30 cellular contexts compared by ENCODE assay signal in the genomic region with DNA sequence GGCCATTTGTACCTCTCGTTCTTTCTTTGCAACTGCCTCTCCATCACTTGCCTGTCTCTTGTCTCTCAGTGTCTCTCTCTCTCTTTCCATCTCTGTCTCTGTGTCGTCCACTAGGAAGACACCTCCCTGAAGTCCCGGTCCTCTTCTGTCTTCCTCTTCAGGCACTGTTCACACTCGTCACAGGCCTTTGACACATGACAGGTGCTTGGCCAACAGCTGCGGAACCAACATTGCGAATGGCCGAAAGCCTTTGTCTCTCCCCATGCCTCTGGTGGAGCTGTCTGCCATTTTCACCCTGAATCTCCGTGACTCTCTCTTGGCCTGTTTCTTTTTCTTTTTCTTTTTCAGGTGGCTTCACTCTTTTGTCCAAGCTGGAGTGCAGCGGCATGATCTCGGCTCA. TPM values are rescaled to one million over a fixed set of nuclear protein-coding genes. Genes with fewer than 3 reads are reported as not detected.
"Had no signal": no experiment of that assay in that cellular context is flagged by ENCODE, and none has a peak within 500 bp of the region (broad histone marks: within the 10 kb centered on the region; RNA-seq: fewer than 3 reads in every experiment).

No MANE protein-coding gene starts in this region.

- DNase-seq: activated CD4-positive, alpha-beta memory T cell treated with anti-CD3 and anti-CD28 coated beads, Interleukin-2, amount 10 ng/mL, durations not matched to agents 7 days and 5 days; activated CD4-positive, alpha-beta T cell treated with anti-CD3 and anti-CD28 coated beads for 1 hour; activated CD4-positive, alpha-beta T cell treated with anti-CD3 and anti-CD28 coated beads for 4 hours; activated CD4-positive, alpha-beta T cell treated with anti-CD3 and anti-CD28 coated beads, Interleukin-2, amount 10 ng/mL, durations not matched to agents 7 days and 5 days; activated CD4-positive, alpha-beta T cell treated with anti-CD3 and anti-CD28 coated beads, Interleukin-2, amount 50 U/mL, for 4 hours; activated CD8-positive, alpha-beta memory T cell treated with anti-CD3 and anti-CD28 coated beads, Interleukin-2, amount 50 U/mL, for 48 hours; activated gamma-delta T cell; activated naive CD4-positive, alpha-beta T cell; activated naive CD4-positive, alpha-beta T cell treated with anti-CD3 and anti-CD28 coated beads, Interleukin-2, amount 10 ng/mL, durations not matched to agents 7 days and 5 days; activated naive CD8-positive, alpha-beta T cell treated with anti-CD3 and anti-CD28 coated beads, Interleukin-2, amount 10 ng/mL, durations not matched to agents 7 days and 5 days; activated T-cell treated with anti-CD3 and anti-CD28 coated beads for 4 hours; activated T-cell treated with anti-CD3 and anti-CD28 coated beads, Interleukin-2, amount 50 U/mL, for 24 hours; activated T-cell treated with anti-CD3 and anti-CD28 coated beads, Interleukin-2, amount 50 U/mL, for 72 hours; central memory CD4-positive, alpha-beta T cell; cerebellar nuclear complex; colonic mucosa; effector CD8-positive, alpha-beta T cell; foreskin fibroblast; T-helper 2 cell had no signal

- H3K9me3 Mint-ChIP-seq: activated CD4-positive, alpha-beta memory T cell treated with anti-CD3 and anti-CD28 coated beads, Interleukin-2, amount 10 ng/mL, durations not matched to agents 7 days and 5 days; activated CD4-positive, alpha-beta T cell treated with anti-CD3 and anti-CD28 coated beads, Interleukin-2, amount 10 ng/mL, durations not matched to agents 7 days and 5 days; activated naive CD4-positive, alpha-beta T cell treated with anti-CD3 and anti-CD28 coated beads, Interleukin-2, amount 10 ng/mL, durations not matched to agents 7 days and 5 days; activated naive CD4-positive, alpha-beta T cell treated with anti-CD3 and anti-CD28 coated beads, Interleukin-2, amount 50 U/mL, for 72 hours; activated naive CD8-positive, alpha-beta T cell treated with anti-CD3 and anti-CD28 coated beads, Interleukin-2, amount 10 ng/mL, durations not matched to agents 7 days and 5 days; activated T-cell treated with anti-CD3 and anti-CD28 coated beads, Interleukin-2, amount 50 U/mL, for 24 hours; activated T-cell treated with anti-CD3 and anti-CD28 coated beads, Interleukin-2, amount 50 U/mL, for 72 hours; brain; WTC11 had no signal

- H3K4me3 ChIP-seq: ascending aorta, breast epithelium, cardiac muscle cell, colonic mucosa had no signal

- ATAC-seq: activated naive CD4-positive, alpha-beta T cell treated with anti-CD3 and anti-CD28 coated beads, Interleukin-2, amount 50 U/mL, for 72 hours; activated T-cell treated with anti-CD3 and anti-CD28 coated beads, Interleukin-2, amount 50 U/mL, for 72 hours; esophagus mucosa; WTC11 had no signal

- H3K27ac Mint-ChIP-seq: activated CD4-positive, alpha-beta memory T cell treated with anti-CD3 and anti-CD28 coated beads, Interleukin-2, amount 10 ng/mL, durations not matched to agents 7 days and 5 days; activated CD4-positive, alpha-beta T cell treated with anti-CD3 and anti-CD28 coated beads, Interleukin-2, amount 10 ng/mL, durations not matched to agents 7 days and 5 days; activated naive CD4-positive, alpha-beta T cell treated with anti-CD3 and anti-CD28 coated beads, Interleukin-2, amount 10 ng/mL, durations not matched to agents 7 days and 5 days; activated naive CD4-positive, alpha-beta T cell treated with anti-CD3 and anti-CD28 coated beads, Interleukin-2, amount 50 U/mL, for 72 hours; activated naive CD8-positive, alpha-beta T cell treated with anti-CD3 and anti-CD28 coated beads, Interleukin-2, amount 10 ng/mL, durations not matched to agents 7 days and 5 days; activated T-cell treated with anti-CD3 and anti-CD28 coated beads, Interleukin-2, amount 50 U/mL, for 24 hours; activated T-cell treated with anti-CD3 and anti-CD28 coated beads, Interleukin-2, amount 50 U/mL, for 72 hours; brain; WTC11 had no signal

- H3K27me3 ChIP-seq: ascending aorta, breast epithelium, cardiac muscle cell, colonic mucosa had no signal

- H3K36me3 Mint-ChIP-seq: activated naive CD4-positive, alpha-beta T cell treated with anti-CD3 and anti-CD28 coated beads, Interleukin-2, amount 10 ng/mL, durations not matched to agents 7 days and 5 days; activated naive CD4-positive, alpha-beta T cell treated with anti-CD3 and anti-CD28 coated beads, Interleukin-2, amount 50 U/mL, for 72 hours; activated naive CD8-positive, alpha-beta T cell treated with anti-CD3 and anti-CD28 coated beads, Interleukin-2, amount 10 ng/mL, durations not matched to agents 7 days and 5 days; brain; WTC11 had no signal

- H3K27me3 Mint-ChIP-seq: activated naive CD8-positive, alpha-beta T cell treated with anti-CD3 and anti-CD28 coated beads, Interleukin-2, amount 10 ng/mL, durations not matched to agents 7 days and 5 days; activated T-cell treated with anti-CD3 and anti-CD28 coated beads, Interleukin-2, amount 50 U/mL, for 24 hours had no signal

- H3K36me3 ChIP-seq: ascending aorta, breast epithelium, cardiac muscle cell, colonic mucosa had no signal

- H3K4me3 Mint-ChIP-seq: activated CD4-positive, alpha-beta memory T cell treated with anti-CD3 and anti-CD28 coated beads, Interleukin-2, amount 10 ng/mL, durations not matched to agents 7 days and 5 days; activated CD4-positive, alpha-beta T cell treated with anti-CD3 and anti-CD28 coated beads, Interleukin-2, amount 10 ng/mL, durations not matched to agents 7 days and 5 days; activated naive CD4-positive, alpha-beta T cell treated with anti-CD3 and anti-CD28 coated beads, Interleukin-2, amount 10 ng/mL, durations not matched to agents 7 days and 5 days; activated naive CD8-positive, alpha-beta T cell treated with anti-CD3 and anti-CD28 coated beads, Interleukin-2, amount 10 ng/mL, durations not matched to agents 7 days and 5 days; activated T-cell treated with anti-CD3 and anti-CD28 coated beads, Interleukin-2, amount 50 U/mL, for 24 hours; activated T-cell treated with anti-CD3 and anti-CD28 coated beads, Interleukin-2, amount 50 U/mL, for 72 hours; brain; WTC11 had no signal

- H3K4me1 ChIP-seq: ascending aorta, breast epithelium, colonic mucosa had no signal

- H3K27ac ChIP-seq: ascending aorta, breast epithelium, cardiac muscle cell, colonic mucosa, VCaP had no signal

- H3K9me3 ChIP-seq: ascending aorta, breast epithelium, colonic mucosa had no signal

- H3K4me1 Mint-ChIP-seq: activated CD4-positive, alpha-beta T cell treated with anti-CD3 and anti-CD28 coated beads, Interleukin-2, amount 10 ng/mL, durations not matched to agents 7 days and 5 days; activated naive CD4-positive, alpha-beta T cell treated with anti-CD3 and anti-CD28 coated beads, Interleukin-2, amount 10 ng/mL, durations not matched to agents 7 days and 5 days; brain had no signal

RNA-seq across cellular contexts. Expression of a gene that starts 2.8 kb away (rescaled TPM):
- total RNA-seq: activated CD4-positive, alpha-beta T cell treated with anti-CD3 and anti-CD28 coated beads, Interleukin-2, amount 10 ng/mL, durations not matched to agents 7 days and 5 days; activated naive CD4-positive, alpha-beta T cell treated with anti-CD3 and anti-CD28 coated beads, Interleukin-2, amount 50 U/mL, for 72 hours; ascending aorta; colonic mucosa; epithelial cell of proximal tubule; esophagus mucosa; frontal cortex; T-helper 1 cell treated with Interleukin-12 subunit alpha and Interleukin-12 subunit beta and Interleukin-4 antibody, amounts not matched to agents 30 ng/mL and 1 ng/mL, for 36 hours had no signal
